In the genomic region with DNA sequence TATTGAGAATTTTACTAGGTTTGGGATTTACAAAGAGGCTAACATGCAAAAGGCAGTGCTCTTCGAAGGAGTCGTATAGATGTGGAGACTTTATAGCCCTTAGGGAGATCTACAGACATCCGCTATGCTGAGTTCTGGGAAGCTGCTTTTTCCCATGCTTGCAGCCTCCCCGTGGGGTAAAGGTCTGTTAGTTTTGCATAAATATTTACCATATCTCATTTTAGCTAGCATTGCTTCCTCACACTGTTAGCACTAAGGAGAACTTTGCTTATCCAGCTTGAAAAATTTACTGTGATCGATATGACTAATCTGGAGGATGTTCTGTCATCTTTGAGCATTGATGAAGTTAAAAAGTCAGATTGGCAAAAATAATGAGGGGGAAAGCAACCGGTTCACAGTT, we compare ENCODE assay signal across 1 cellular context.
A peak's percentile ranks its signal among the peaks of the same experiment; 100 is the strongest.
TF ChIP-seq lines count a peak whose summit lies in the region.

No MANE protein-coding gene starts in this region.

TF ChIP-seq in HepG2, 621 proteins besides CTCF, POLR2A, EP300 and RAD21 (continued from another document):
- TF ChIP-seq, protein P1, sequence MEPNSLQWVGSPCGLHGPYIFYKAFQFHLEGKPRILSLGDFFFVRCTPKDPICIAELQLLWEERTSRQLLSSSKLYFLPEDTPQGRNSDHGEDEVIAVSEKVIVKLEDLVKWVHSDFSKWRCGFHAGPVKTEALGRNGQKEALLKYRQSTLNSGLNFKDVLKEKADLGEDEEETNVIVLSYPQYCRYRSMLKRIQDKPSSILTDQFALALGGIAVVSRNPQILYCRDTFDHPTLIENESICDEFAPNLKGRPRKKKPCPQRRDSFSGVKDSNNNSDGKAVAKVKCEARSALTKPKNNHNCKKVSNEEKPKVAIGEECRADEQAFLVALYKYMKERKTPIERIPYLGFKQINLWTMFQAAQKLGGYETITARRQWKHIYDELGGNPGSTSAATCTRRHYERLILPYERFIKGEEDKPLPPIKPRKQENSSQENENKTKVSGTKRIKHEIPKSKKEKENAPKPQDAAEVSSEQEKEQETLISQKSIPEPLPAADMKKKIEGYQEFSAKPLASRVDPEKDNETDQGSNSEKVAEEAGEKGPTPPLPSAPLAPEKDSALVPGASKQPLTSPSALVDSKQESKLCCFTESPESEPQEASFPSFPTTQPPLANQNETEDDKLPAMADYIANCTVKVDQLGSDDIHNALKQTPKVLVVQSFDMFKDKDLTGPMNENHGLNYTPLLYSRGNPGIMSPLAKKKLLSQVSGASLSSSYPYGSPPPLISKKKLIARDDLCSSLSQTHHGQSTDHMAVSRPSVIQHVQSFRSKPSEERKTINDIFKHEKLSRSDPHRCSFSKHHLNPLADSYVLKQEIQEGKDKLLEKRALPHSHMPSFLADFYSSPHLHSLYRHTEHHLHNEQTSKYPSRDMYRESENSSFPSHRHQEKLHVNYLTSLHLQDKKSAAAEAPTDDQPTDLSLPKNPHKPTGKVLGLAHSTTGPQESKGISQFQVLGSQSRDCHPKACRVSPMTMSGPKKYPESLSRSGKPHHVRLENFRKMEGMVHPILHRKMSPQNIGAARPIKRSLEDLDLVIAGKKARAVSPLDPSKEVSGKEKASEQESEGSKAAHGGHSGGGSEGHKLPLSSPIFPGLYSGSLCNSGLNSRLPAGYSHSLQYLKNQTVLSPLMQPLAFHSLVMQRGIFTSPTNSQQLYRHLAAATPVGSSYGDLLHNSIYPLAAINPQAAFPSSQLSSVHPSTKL (CRISPR knock-in tag; IDR thresholded peaks at IDR 0.05) = peak; percentile 56
- TF ChIP-seq ARHGAP35 (CRISPR knock-in tag; IDR thresholded peaks at IDR 0.05; ENCODE audit: borderline replicate concordance) (no peak), ZNF644 (CRISPR knock-in tag; IDR thresholded peaks at IDR 0.05; ENCODE audit: low read depth) (no peak), ELF3 (CRISPR knock-in tag; IDR thresholded peaks at IDR 0.05) (0 out of 2 replicates have a peak, but pooled peaks have one; percentile 30), ONECUT2 (CRISPR knock-in tag; IDR thresholded peaks at IDR 0.05) (peak; percentile 67), RXRB (CRISPR knock-in tag; IDR thresholded peaks at IDR 0.05; ENCODE audit: borderline replicate concordance) (peak; percentile 21; the same call in 1 of the 2 replicates)
- TF ChIP-seq, protein P2, sequence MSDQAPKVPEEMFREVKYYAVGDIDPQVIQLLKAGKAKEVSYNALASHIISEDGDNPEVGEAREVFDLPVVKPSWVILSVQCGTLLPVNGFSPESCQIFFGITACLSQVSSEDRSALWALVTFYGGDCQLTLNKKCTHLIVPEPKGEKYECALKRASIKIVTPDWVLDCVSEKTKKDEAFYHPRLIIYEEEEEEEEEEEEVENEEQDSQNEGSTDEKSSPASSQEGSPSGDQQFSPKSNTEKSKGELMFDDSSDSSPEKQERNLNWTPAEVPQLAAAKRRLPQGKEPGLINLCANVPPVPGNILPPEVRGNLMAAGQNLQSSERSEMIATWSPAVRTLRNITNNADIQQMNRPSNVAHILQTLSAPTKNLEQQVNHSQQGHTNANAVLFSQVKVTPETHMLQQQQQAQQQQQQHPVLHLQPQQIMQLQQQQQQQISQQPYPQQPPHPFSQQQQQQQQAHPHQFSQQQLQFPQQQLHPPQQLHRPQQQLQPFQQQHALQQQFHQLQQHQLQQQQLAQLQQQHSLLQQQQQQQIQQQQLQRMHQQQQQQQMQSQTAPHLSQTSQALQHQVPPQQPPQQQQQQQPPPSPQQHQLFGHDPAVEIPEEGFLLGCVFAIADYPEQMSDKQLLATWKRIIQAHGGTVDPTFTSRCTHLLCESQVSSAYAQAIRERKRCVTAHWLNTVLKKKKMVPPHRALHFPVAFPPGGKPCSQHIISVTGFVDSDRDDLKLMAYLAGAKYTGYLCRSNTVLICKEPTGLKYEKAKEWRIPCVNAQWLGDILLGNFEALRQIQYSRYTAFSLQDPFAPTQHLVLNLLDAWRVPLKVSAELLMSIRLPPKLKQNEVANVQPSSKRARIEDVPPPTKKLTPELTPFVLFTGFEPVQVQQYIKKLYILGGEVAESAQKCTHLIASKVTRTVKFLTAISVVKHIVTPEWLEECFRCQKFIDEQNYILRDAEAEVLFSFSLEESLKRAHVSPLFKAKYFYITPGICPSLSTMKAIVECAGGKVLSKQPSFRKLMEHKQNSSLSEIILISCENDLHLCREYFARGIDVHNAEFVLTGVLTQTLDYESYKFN (CRISPR knock-in tag; conservative IDR thresholded peaks at IDR 0.05) = peak; percentile 67
- TF ChIP-seq, protein P3, sequence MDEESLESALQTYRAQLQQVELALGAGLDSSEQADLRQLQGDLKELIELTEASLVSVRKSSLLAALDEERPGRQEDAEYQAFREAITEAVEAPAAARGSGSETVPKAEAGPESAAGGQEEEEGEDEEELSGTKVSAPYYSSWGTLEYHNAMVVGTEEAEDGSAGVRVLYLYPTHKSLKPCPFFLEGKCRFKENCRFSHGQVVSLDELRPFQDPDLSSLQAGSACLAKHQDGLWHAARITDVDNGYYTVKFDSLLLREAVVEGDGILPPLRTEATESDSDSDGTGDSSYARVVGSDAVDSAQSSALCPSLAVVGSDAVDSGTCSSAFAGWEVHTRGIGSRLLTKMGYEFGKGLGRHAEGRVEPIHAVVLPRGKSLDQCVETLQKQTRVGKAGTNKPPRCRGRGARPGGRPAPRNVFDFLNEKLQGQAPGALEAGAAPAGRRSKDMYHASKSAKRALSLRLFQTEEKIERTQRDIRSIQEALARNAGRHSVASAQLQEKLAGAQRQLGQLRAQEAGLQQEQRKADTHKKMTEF (CRISPR knock-in tag; IDR thresholded peaks at IDR 0.05) = peak; percentile 44
- TF ChIP-seq, protein P4, sequence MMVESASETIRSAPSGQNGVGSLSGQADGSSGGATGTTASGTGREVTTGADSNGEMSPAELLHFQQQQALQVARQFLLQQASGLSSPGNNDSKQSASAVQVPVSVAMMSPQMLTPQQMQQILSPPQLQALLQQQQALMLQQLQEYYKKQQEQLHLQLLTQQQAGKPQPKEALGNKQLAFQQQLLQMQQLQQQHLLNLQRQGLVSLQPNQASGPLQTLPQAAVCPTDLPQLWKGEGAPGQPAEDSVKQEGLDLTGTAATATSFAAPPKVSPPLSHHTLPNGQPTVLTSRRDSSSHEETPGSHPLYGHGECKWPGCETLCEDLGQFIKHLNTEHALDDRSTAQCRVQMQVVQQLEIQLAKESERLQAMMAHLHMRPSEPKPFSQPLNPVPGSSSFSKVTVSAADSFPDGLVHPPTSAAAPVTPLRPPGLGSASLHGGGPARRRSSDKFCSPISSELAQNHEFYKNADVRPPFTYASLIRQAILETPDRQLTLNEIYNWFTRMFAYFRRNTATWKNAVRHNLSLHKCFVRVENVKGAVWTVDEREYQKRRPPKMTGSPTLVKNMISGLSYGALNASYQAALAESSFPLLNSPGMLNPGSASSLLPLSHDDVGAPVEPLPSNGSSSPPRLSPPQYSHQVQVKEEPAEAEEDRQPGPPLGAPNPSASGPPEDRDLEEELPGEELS (CRISPR knock-in tag; IDR thresholded peaks at IDR 0.05) = peak; percentile 56
- TF ChIP-seq, protein P5, sequence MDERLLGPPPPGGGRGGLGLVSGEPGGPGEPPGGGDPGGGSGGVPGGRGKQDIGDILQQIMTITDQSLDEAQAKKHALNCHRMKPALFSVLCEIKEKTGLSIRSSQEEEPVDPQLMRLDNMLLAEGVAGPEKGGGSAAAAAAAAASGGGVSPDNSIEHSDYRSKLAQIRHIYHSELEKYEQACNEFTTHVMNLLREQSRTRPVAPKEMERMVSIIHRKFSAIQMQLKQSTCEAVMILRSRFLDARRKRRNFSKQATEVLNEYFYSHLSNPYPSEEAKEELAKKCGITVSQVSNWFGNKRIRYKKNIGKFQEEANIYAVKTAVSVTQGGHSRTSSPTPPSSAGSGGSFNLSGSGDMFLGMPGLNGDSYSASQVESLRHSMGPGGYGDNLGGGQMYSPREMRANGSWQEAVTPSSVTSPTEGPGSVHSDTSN (CRISPR knock-in tag; IDR thresholded peaks at IDR 0.05) = no peak
TF ChIP-seq in HepG2: peak in this region for 26.
